Comparison of ENCODE assay signal across 1 cellular context in genomic region chr6:152637422-152638047, GRCh38.
TF ChIP-seq lines count a peak whose summit lies in the region.

No MANE protein-coding gene starts in this region.

TF ChIP-seq in SK-N-SH treated with all-trans-retinoic acid at 6 μM for 48 hours, 23 proteins besides CTCF, POLR2A, EP300 and RAD21 (continued from another document):
- no peak for TF ChIP-seq ZNF70 (CRISPR knock-in tag; IDR thresholded peaks at IDR 0.05)
TF ChIP-seq in SK-N-SH treated with all-trans-retinoic acid at 6 μM for 48 hours: peak in this region for 0.
